In the genomic region with DNA sequence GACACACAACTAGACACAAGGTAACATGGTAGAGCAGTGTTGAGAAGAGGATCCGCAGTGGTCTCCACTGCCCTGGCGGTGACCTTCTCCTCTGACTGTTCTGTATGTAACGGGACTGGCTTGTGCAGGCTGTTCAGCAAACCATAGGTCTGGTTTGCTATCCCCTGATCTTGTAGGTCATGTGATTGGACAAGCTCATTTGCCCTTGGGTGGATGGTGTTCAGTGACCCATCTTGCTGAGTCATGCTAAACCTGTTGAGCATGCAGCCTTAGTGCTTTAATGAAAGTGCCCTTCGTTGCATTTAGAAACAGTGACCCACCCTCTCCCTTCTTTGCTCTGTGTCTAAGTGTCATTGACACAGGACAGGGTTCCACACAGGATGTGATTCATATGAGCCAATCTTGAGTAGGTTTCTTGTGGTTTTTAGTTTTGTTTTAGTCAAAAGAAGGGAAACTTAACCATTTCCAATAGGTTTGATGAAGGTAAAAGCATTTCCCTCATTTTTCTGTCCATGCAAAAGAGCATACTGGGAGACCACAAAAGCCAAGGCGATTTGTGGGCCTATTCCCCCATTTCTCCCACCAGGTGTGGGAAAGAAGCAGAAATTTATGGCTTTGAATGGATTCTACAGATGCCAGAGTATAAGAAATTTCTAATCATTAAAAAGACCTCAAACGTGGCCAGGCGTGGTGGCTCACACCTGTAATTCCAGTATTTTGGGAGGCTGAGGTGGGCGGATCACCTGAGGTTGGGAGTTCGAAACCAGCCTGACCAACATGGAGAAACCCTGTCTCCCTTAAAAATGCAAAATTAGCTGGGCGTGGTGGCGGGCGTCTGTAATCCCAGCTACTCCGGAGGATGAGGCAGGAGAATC, we compare ENCODE assay signal across 8 cellular contexts. TPM values are rescaled to one million over a fixed set of nuclear protein-coding genes. Genes with fewer than 3 reads are reported as not detected.
DNase-seq lines count a peak whose midpoint lies in the region; ATAC-seq, FAIRE-seq and TF ChIP-seq lines count a peak whose summit lies in the region.

No MANE protein-coding gene starts in this region.

- H3K27ac ChIP-seq in BLaER1 (no peak overlapping the region), Peyer's patch (peak overlapping the region; percentile 38 to 74 (median 52))

- no peaks in the 10 kb centered on the region for H3K27me3 ChIP-seq in BLaER1
- no peaks in the 10 kb centered on the region for H3K27me3 ChIP-seq in Peyer's patch

- no peak overlapping the region for H3K9ac ChIP-seq in BLaER1

- TF ChIP-seq POLR2A in Peyer's patch (IDR thresholded peaks at IDR 0.05), result no peak

- H3K4me3 ChIP-seq in BLaER1, result no peak overlapping the region
- H3K4me3 ChIP-seq in Peyer's patch, result no peak overlapping the region

- peaks cover 6% of the 10 kb centered on the region; the same call in 1 of the 2 replicates for H3K9me3 ChIP-seq in BLaER1
- no peaks in the 10 kb centered on the region for H3K9me3 ChIP-seq in Peyer's patch

- peak overlapping the region; percentile 40 for H3K4me2 ChIP-seq in BLaER1

- H3K36me3 ChIP-seq in BLaER1 (no peaks in the 10 kb centered on the region), Peyer's patch (no peaks in the 10 kb centered on the region)

- H3K4me1 ChIP-seq in BLaER1 (peaks cover 51% of the 10 kb centered on the region), Peyer's patch (peaks cover 0 to 21% (median 4%) of the 10 kb centered on the region in 4 donors)

- peak in 2 of 3 donors; percentile 47 to 68 for DNase-seq in Peyer's patch
- peak; percentile 34 for DNase-seq in activated gamma-delta T cell treated with anti-CD3 and anti-CD28 coated beads, Interleukin-2, amount 50 U/mL, for 16 hours (ENCODE audit: low read depth)
- peak; percentile 88 for DNase-seq in iris pigment epithelial cell (ENCODE audit: low read depth)
- peak; percentile 28 for DNase-seq in stimulated activated CD8-positive, alpha-beta memory T cell treated with anti-CD3 and anti-CD28 coated beads, Interleukin-12 subunit alpha, Interleukin-12 subunit beta, amount 100 ng/mL, for 4 hours (ENCODE audit: low read depth)
- DNase-seq in frontal cortex (ENCODE audit: low spot score in 2 of 2), result no peak

- no peak for TF ChIP-seq CTCF in Peyer's patch (IDR thresholded peaks at IDR 0.05)

- no peak for FAIRE-seq in frontal cortex (lab: Jason Lieb, UNC)

- ATAC-seq in GM18909 (IDR thresholded peaks at IDR 0.05; ENCODE audit: poor library complexity, unreplicated experiment), result peak; percentile 89
- peak; percentile 82 for ATAC-seq in HG03095 (IDR thresholded peaks at IDR 0.05; ENCODE audit: unreplicated experiment)

- H4K20me1 ChIP-seq in BLaER1, result no peaks in the 10 kb centered on the region

RNA-seq across cellular contexts. Expression of a gene that starts 32.6 kb away (rescaled TPM):
- total RNA-seq in Peyer's patch, result 100 to 1,000 TPM in 1 of 4 donors, 10 to 100 TPM in 3; 52.1 to 160 (median 71.1) TPM
- 151 TPM for total RNA-seq in frontal cortex

Comparison
In these comparisons a context has a peak if more than half of its experiments do, and no peak if none do; other contexts are left out.
1. DNase-seq: peak in Peyer's patch (2 of 3), activated gamma-delta T cell treated with anti-CD3 and anti-CD28 coated beads, Interleukin-2, amount 50 U/mL, for 16 hours (single experiment), iris pigment epithelial cell (single experiment) and stimulated activated CD8-positive, alpha-beta memory T cell treated with anti-CD3 and anti-CD28 coated beads, Interleukin-12 subunit alpha, Interleukin-12 subunit beta, amount 100 ng/mL, for 4 hours (single experiment); none in frontal cortex (0 of 2).